Comparison of ENCODE assay signal across 8 cellular contexts in the genomic region with DNA sequence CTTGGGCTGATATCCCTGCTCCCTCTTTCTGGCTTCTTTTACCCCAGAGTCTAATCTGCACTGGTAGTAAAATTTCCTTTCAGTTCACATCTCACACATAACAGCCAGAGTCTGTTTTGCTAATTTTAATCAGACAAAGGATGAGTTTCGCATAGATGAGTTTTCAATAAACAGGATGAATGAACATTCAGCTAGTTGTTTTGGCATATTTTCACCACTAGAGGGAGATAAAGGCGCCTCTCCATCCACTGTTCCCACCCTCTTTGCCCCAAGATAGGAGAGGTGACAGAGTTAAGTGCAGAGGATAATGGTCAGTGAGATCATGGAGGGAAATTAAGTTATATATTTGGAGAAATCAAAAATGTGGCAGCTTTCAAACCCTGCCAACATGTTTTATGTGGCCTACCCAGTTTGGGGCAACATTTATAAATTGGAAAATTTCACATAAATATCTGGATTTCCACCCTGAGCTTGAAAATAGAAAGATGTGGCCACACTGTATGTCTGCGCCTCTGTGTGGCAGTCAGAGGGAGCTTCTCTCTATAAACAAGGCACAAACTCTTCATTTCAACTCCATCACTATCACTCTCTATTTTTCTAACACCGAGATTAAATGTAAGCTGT. TPM values are rescaled to one million over a fixed set of nuclear protein-coding genes. Genes with fewer than 3 reads are reported as not detected.
DNase-seq lines count a peak whose midpoint lies in the region; ATAC-seq and TF ChIP-seq lines count a peak whose summit lies in the region.

No MANE protein-coding gene starts in this region.

- H3K27me3 ChIP-seq in liver (ENCODE audit: control insufficient read depth in 4 of 4, insufficient read depth in 4 of 4, low read length in 3 of 4), result no peaks in the 10 kb centered on the region

- H3K4me3 ChIP-seq in choroid plexus epithelial cell (ENCODE audit: low read depth, low read length) (no peak overlapping the region), liver (ENCODE audit: low read depth in 1 of 3, low read length in 3 of 3) (no peak overlapping the region)

- H3K4me1 ChIP-seq in liver (ENCODE audit: control insufficient read depth in 4 of 4, insufficient read depth in 4 of 4, low read length in 3 of 4), result peaks cover 0 to 4% (median 0%) of the 10 kb centered on the region in 4 donors

- WGBS in liver, result 52% methylated on average over 4 of the region's 4 CpGs

- H3K36me3 Mint-ChIP-seq in T-helper 17 cell (ENCODE audit: low read depth), result no peaks in the 10 kb centered on the region

- no peaks in the 10 kb centered on the region for H3K36me3 ChIP-seq in liver (ENCODE audit: control insufficient read depth in 4 of 4, insufficient read depth in 3 of 4, low read depth in 1 of 4, low read length in 3 of 4)

- peak; percentile 67 for DNase-seq in DMS 273 (lab: John Stamatoyannopoulos, UW; ENCODE audit: unreplicated experiment)
- peak; percentile 13 for DNase-seq in NCI-H82 treated with DMSO at 0.1 percent for 48 hours (lab: John Stamatoyannopoulos, UW; ENCODE audit: unreplicated experiment)
- peak; percentile 69 for DNase-seq in choroid plexus epithelial cell (ENCODE audit: low read depth)
- no peak for DNase-seq in T-helper 17 cell
- DNase-seq in stimulated activated CD4-positive, alpha-beta T cell treated with anti-CD3 and anti-CD28 coated beads, Interleukin-4, amount 100 ng/mL, for 1 hour, result no peak

- no peak overlapping the region for H3K27ac ChIP-seq in liver (ENCODE audit: low read depth in 1 of 2, low read length in 2 of 2)

- no peaks in the 10 kb centered on the region for H3K4me1 Mint-ChIP-seq in T-helper 17 cell

- no peak overlapping the region for H3K27ac Mint-ChIP-seq in T-helper 17 cell

- peaks cover 23% of the 10 kb centered on the region for H3K27me3 Mint-ChIP-seq in T-helper 17 cell

- peak; percentile 89 for TF ChIP-seq CTCF in choroid plexus epithelial cell (conservative IDR thresholded peaks at IDR 0.05; ENCODE audit: low read depth, low read length)
- TF ChIP-seq CTCF in liver (IDR thresholded peaks at IDR 0.05; ENCODE audit: low read depth, low read length, missing input control), result peak; percentile 65

- ATAC-seq in GM19328 (IDR thresholded peaks at IDR 0.05; ENCODE audit: unreplicated experiment), result peak; percentile 87
- peak; percentile 93 for ATAC-seq in HG03432 (IDR thresholded peaks at IDR 0.05; ENCODE audit: unreplicated experiment)
- ATAC-seq in T-helper 17 cell, result no peak

- H3K4me3 Mint-ChIP-seq in T-helper 17 cell, result no peak overlapping the region

- H3K9me3 ChIP-seq in liver (ENCODE audit: control insufficient read depth in 4 of 4, low read length in 3 of 4) (no peaks in the 10 kb centered on the region), T-helper 17 cell (ENCODE audit: control insufficient read depth, low read length, poor library complexity, severe bottlenecking) (no peaks in the 10 kb centered on the region)

- H3K9ac ChIP-seq in liver (ENCODE audit: low read depth in 1 of 2, low read length in 2 of 2), result no peak overlapping the region

- peak; percentile 71 to 85 for TF ChIP-seq RAD21 in liver (IDR thresholded peaks at IDR 0.05)

TF ChIP-seq in liver, 16 proteins besides CTCF, POLR2A, EP300 and RAD21:
- TF ChIP-seq YY1 (IDR thresholded peaks at IDR 0.05) (no peak), NR2F2 (IDR thresholded peaks at IDR 0.05) (peak; percentile 21)

RNA-seq across cellular contexts. Expression of a gene that starts 48.5 kb away (rescaled TPM):
- total RNA-seq in liver, result 1 to 10 TPM; 1.6 to 3.2 TPM
- polyA plus RNA-seq in liver, result 1 to 10 TPM in 1 of 2 donors, under 1 TPM in 1; 0.33 to 1.2 TPM
- not detected for total RNA-seq in T-helper 17 cell

Comparison
In these comparisons a context has a peak if more than half of its experiments do, and no peak if none do; other contexts are left out.
1. DNase-seq: peak in DMS 273 (single experiment), NCI-H82 treated with DMSO at 0.1 percent for 48 hours (single experiment) and choroid plexus epithelial cell (single experiment); none in T-helper 17 cell (0 of 3) and stimulated activated CD4-positive, alpha-beta T cell treated with anti-CD3 and anti-CD28 coated beads, Interleukin-4, amount 100 ng/mL, for 1 hour (single experiment).